Comparison of ENCODE assay signal across 1 cellular context in the genomic region with DNA sequence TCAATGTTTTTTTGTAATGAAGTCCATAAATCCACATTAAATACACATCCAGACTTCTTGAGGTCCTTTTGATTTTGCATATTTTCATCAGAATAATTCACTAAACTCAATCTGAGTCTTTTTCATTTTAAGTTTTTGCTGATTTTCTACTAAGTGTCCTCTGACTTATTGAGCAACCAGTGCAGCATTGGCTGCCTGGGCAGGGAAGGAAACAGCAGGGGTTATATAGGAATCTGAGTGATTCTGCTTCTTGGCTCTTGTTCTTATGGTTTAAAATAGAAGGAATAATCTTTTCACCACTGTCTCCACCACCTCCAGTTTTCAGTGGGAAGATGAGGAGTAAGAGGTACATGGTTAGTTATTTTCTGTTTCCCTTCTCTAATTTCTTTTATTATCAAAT.
TF ChIP-seq lines count a peak whose summit lies in the region.

No MANE protein-coding gene starts in this region.

TF ChIP-seq in IMR-90, 13 proteins besides CTCF, POLR2A, EP300 and RAD21 (continued from another document):
- TF ChIP-seq, protein P1, sequence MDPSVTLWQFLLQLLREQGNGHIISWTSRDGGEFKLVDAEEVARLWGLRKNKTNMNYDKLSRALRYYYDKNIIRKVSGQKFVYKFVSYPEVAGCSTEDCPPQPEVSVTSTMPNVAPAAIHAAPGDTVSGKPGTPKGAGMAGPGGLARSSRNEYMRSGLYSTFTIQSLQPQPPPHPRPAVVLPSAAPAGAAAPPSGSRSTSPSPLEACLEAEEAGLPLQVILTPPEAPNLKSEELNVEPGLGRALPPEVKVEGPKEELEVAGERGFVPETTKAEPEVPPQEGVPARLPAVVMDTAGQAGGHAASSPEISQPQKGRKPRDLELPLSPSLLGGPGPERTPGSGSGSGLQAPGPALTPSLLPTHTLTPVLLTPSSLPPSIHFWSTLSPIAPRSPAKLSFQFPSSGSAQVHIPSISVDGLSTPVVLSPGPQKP (IDR thresholded peaks at IDR 0.05; ENCODE audit: borderline replicate concordance, low read depth, low read length), result no peak
- no peak for TF ChIP-seq RFX5 (IDR thresholded peaks at IDR 0.05; ENCODE audit: low read depth, low read length)
- TF ChIP-seq MAFK (IDR thresholded peaks at IDR 0.05; ENCODE audit: low read depth, low read length), result no peak
